ENCODE assay signal across 1 cellular context in the genomic region with DNA sequence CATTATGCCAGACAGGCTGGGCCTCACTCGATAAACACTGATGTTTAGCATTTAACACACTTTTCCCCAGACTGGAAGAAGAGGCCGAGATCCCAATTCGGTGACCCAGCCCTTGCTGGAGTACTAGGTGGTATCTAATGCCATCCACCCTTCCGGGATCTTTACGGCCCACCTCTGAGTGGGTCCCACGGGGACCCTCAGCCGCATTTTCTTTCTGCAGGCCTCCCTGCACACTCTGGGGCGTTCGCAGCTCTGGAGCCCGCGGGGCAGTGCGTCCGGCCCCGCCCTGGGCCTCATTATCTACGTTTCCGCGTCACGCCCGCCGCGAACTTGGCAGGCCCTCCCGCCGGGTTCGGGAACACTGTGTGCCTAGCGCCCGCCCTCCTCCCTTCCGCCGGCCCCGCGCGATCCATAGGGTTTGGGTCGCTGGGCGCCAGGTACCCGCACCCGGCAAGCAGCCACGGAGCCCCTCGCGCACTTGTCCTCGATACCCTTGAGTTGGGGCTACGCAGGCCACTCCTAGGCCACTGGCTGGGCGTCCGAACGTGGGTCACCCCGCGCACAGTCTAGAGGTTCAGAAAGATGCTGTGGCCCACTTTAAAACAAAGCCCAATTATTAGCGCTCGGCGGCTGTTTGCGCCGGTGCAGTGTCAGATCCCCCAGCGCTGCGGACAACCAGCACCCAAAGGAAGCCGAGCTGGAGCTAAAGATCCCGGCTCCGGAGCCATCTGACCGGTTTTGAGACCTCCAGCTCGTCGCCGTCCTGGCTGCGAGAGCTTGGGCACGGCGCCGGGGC.
TF ChIP-seq lines count a peak whose summit lies in the region.

No MANE protein-coding gene starts in this region.

TF ChIP-seq in K562, 482 proteins besides CTCF, POLR2A, EP300 and RAD21 (continued from another document):
- TF ChIP-seq, protein P1, sequence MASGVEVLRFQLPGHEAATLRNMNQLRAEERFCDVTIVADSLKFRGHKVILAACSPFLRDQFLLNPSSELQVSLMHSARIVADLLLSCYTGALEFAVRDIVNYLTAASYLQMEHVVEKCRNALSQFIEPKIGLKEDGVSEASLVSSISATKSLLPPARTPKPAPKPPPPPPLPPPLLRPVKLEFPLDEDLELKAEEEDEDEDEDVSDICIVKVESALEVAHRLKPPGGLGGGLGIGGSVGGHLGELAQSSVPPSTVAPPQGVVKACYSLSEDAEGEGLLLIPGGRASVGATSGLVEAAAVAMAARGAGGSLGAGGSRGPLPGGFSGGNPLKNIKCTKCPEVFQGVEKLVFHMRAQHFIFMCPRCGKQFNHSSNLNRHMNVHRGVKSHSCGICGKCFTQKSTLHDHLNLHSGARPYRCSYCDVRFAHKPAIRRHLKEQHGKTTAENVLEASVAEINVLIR (CRISPR knock-in tag; IDR thresholded peaks at IDR 0.05) = no peak
- TF ChIP-seq, protein P2, sequence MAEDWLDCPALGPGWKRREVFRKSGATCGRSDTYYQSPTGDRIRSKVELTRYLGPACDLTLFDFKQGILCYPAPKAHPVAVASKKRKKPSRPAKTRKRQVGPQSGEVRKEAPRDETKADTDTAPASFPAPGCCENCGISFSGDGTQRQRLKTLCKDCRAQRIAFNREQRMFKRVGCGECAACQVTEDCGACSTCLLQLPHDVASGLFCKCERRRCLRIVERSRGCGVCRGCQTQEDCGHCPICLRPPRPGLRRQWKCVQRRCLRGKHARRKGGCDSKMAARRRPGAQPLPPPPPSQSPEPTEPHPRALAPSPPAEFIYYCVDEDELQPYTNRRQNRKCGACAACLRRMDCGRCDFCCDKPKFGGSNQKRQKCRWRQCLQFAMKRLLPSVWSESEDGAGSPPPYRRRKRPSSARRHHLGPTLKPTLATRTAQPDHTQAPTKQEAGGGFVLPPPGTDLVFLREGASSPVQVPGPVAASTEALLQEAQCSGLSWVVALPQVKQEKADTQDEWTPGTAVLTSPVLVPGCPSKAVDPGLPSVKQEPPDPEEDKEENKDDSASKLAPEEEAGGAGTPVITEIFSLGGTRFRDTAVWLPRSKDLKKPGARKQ (CRISPR knock-in tag; IDR thresholded peaks at IDR 0.05) = peak; percentile 60; the same call in 1 of the 2 replicates
- peak; percentile 67 for TF ChIP-seq POLR2G (IDR thresholded peaks at IDR 0.05; ENCODE audit: low read depth, low read length)
- TF ChIP-seq ZNF324 (CRISPR knock-in tag; IDR thresholded peaks at IDR 0.05) = no peak
- TF ChIP-seq, protein P3, sequence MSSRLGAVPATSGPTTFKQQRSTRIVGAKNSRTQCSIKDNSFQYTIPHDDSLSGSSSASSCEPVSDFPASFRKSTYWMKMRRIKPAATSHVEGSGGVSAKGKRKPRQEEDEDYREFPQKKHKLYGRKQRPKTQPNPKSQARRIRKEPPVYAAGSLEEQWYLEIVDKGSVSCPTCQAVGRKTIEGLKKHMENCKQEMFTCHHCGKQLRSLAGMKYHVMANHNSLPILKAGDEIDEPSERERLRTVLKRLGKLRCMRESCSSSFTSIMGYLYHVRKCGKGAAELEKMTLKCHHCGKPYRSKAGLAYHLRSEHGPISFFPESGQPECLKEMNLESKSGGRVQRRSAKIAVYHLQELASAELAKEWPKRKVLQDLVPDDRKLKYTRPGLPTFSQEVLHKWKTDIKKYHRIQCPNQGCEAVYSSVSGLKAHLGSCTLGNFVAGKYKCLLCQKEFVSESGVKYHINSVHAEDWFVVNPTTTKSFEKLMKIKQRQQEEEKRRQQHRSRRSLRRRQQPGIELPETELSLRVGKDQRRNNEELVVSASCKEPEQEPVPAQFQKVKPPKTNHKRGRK (tag; IDR thresholded peaks at IDR 0.05) = no peak
- TF ChIP-seq CXXC5 (CRISPR knock-in tag; IDR thresholded peaks at IDR 0.05) = peak; percentile 48; the same call in 1 of the 2 replicates
- TF ChIP-seq SMC3 (conservative IDR thresholded peaks at IDR 0.05; ENCODE audit: insufficient read depth, low read depth, low read length) = no peak
- TF ChIP-seq ERF (CRISPR knock-in tag; IDR thresholded peaks at IDR 0.05) = no peak
- TF ChIP-seq ZNF699 (CRISPR knock-in tag; IDR thresholded peaks at IDR 0.05; ENCODE audit: insufficient replicate concordance) = no peak
- TF ChIP-seq NR4A1 (CRISPR knock-in tag; IDR thresholded peaks at IDR 0.05) = no peak
- TF ChIP-seq NR4A1 (tag; IDR thresholded peaks at IDR 0.05) = 0 out of 2 replicates have a peak, but pooled peaks have one; percentile 15
- TF ChIP-seq NFIC (IDR thresholded peaks at IDR 0.05) = peak; percentile 6; the same call in 1 of the 2 replicates
- TF ChIP-seq, protein P4, sequence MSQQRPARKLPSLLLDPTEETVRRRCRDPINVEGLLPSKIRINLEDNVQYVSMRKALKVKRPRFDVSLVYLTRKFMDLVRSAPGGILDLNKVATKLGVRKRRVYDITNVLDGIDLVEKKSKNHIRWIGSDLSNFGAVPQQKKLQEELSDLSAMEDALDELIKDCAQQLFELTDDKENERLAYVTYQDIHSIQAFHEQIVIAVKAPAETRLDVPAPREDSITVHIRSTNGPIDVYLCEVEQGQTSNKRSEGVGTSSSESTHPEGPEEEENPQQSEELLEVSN (IDR thresholded peaks at IDR 0.05; ENCODE audit: borderline replicate concordance in 1 of 2, extremely low read depth in 1 of 2, insufficient read depth in 1 of 2, insufficient read length in 1 of 2, low read depth in 1 of 2, low read length in 1 of 2, poor library complexity in 1 of 2, severe bottlenecking in 1 of 2) = peak in 1 of 2 experiments; percentile 20
- peak; percentile 60; the same call in 1 of the 2 replicates for TF ChIP-seq CREM (IDR thresholded peaks at IDR 0.05; ENCODE audit: low read depth)
- TF ChIP-seq, protein P5, sequence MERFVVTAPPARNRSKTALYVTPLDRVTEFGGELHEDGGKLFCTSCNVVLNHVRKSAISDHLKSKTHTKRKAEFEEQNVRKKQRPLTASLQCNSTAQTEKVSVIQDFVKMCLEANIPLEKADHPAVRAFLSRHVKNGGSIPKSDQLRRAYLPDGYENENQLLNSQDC (CRISPR knock-in tag; IDR thresholded peaks at IDR 0.05) = no peak
- peak; percentile 67 for TF ChIP-seq RBFOX2 (IDR thresholded peaks at IDR 0.05; ENCODE audit: low read depth, low read length)
